Comparison of ENCODE assay signal across 15 cellular contexts in genomic region chr15:67501836-67502461, GRCh38. TPM values are rescaled to one million over a fixed set of nuclear protein-coding genes. Genes with fewer than 3 reads are reported as not detected.
DNase-seq lines count a peak whose midpoint lies in the region; ATAC-seq and TF ChIP-seq lines count a peak whose summit lies in the region.
"Had no signal": no experiment of that assay in that cellular context is flagged by ENCODE, and none has a peak within 500 bp of the region (broad histone marks: within the 10 kb centered on the region; RNA-seq: fewer than 3 reads in every experiment).

No MANE protein-coding gene starts in this region.

- POLR2A ChIA-PET in WTC11 (lab: Charles Lee), result no interaction called here

- H3K9ac ChIP-seq in iPS-20b (ENCODE audit: low read depth, low read length), result no peak overlapping the region

- no peaks in the 10 kb centered on the region for H3K27me3 Mint-ChIP-seq in CD14-positive monocyte (ENCODE audit: low read depth in 3 of 3)
- H3K27me3 Mint-ChIP-seq in WTC11 (ENCODE audit: low read depth), result no peaks in the 10 kb centered on the region
- H3K27me3 Mint-ChIP-seq: B cell had no signal

- intact Hi-C loops in CD14-positive monocyte (cut with micrococcal nuclease), result no loop called here

- TF ChIP-seq CTCF in CD14-positive monocyte (IDR thresholded peaks at IDR 0.05) (no peak), NB4 (IDR thresholded peaks at IDR 0.05; ENCODE audit: low read depth, low read length) (no peak), WTC11 (IDR thresholded peaks at IDR 0.05) (no peak)

- CTCF ChIA-PET in WTC11 (lab: Charles Lee), result interaction anchor here (0.6 to 1.8 kb wide), 12 partner anchors 20 to 769 kb away, joined by 3 to 10 read pairs (median 4); partner anchors contain the start of gene SKOR1

- DNase-seq in CD14-positive monocyte (ENCODE audit: low spot score), result no peak
- peak; percentile 53 for DNase-seq in NB4 (ENCODE audit: low read depth)
- no peak for DNase-seq in WTC11 (ENCODE audit: low spot score)
- DNase-seq in NCI-H1436 (lab: John Stamatoyannopoulos, UW), result no peak
- DNase-seq: activated CD4-positive, alpha-beta memory T cell treated with anti-CD3 and anti-CD28 coated beads, Interleukin-2, amount 10 ng/mL, durations not matched to agents 7 days and 5 days; activated naive CD4-positive, alpha-beta T cell; colonic mucosa; MG63; Peyer's patch; T1000 had no signal

- peak; percentile 64 for ATAC-seq in WTC11
- ATAC-seq in HG03045 (IDR thresholded peaks at IDR 0.05; ENCODE audit: unreplicated experiment), result no peak
- no peak for ATAC-seq in HG03439 (IDR thresholded peaks at IDR 0.05; ENCODE audit: unreplicated experiment)
- no peak for ATAC-seq in GM19463 (IDR thresholded peaks at IDR 0.05; ENCODE audit: unreplicated experiment)

- H3K9me3 Mint-ChIP-seq in CD14-positive monocyte, result no peaks in the 10 kb centered on the region
- H3K9me3 Mint-ChIP-seq in WTC11, result no peaks in the 10 kb centered on the region
- H3K9me3 Mint-ChIP-seq: activated CD4-positive, alpha-beta memory T cell treated with anti-CD3 and anti-CD28 coated beads, Interleukin-2, amount 10 ng/mL, durations not matched to agents 7 days and 5 days had no signal

- H3K27ac Mint-ChIP-seq in CD14-positive monocyte (no peak overlapping the region), WTC11 (no peak overlapping the region)
- H3K27ac Mint-ChIP-seq: activated CD4-positive, alpha-beta memory T cell treated with anti-CD3 and anti-CD28 coated beads, Interleukin-2, amount 10 ng/mL, durations not matched to agents 7 days and 5 days; B cell had no signal

- H3K4me3 Mint-ChIP-seq in CD14-positive monocyte, result peak overlapping the region; percentile 36 to 48
- H3K4me3 Mint-ChIP-seq in WTC11, result no peak overlapping the region
- H3K4me3 Mint-ChIP-seq: activated CD4-positive, alpha-beta memory T cell treated with anti-CD3 and anti-CD28 coated beads, Interleukin-2, amount 10 ng/mL, durations not matched to agents 7 days and 5 days; B cell had no signal

- H3K4me1 ChIP-seq in iPS-20b (ENCODE audit: insufficient read depth, low read length), result peaks cover 10% of the 10 kb centered on the region; the same call in 1 of the 2 replicates
- H3K4me1 ChIP-seq: colonic mucosa, Peyer's patch had no signal

- H3K9me3 ChIP-seq in iPS-20b (ENCODE audit: insufficient read depth, low read depth, low read length), result no peaks in the 10 kb centered on the region
- H3K9me3 ChIP-seq: colonic mucosa, MG63, Peyer's patch had no signal

- H3K4me1 Mint-ChIP-seq in CD14-positive monocyte, result peaks cover 37% of the 10 kb centered on the region
- H3K4me1 Mint-ChIP-seq in WTC11, result peaks cover 19% of the 10 kb centered on the region
- H3K4me1 Mint-ChIP-seq: activated CD4-positive, alpha-beta memory T cell treated with anti-CD3 and anti-CD28 coated beads, Interleukin-2, amount 10 ng/mL, durations not matched to agents 7 days and 5 days had no signal

- H3K27me3 ChIP-seq in iPS-20b (ENCODE audit: insufficient read depth, low read length), result no peaks in the 10 kb centered on the region
- H3K27me3 ChIP-seq: colonic mucosa, MG63, Peyer's patch had no signal

- no peak overlapping the region for H3K27ac ChIP-seq in iPS-20b (ENCODE audit: low read length)
- H3K27ac ChIP-seq: colonic mucosa, Peyer's patch had no signal

- H3K36me3 Mint-ChIP-seq in CD14-positive monocyte (no peaks in the 10 kb centered on the region), WTC11 (no peaks in the 10 kb centered on the region)

- no peak for TF ChIP-seq POLR2A in NB4 (IDR thresholded peaks at IDR 0.05; ENCODE audit: extremely low read depth, insufficient read length)

- no peaks in the 10 kb centered on the region for H3K36me3 ChIP-seq in iPS-20b (ENCODE audit: insufficient read depth, low read depth, low read length)
- H3K36me3 ChIP-seq: colonic mucosa, MG63, Peyer's patch had no signal

- H3K4me3 ChIP-seq in NB4 (ENCODE audit: low read depth, low read length) (peak overlapping the region; percentile 47), iPS-20b (ENCODE audit: low read length) (peak overlapping the region; percentile 12; the same call in 1 of the 2 replicates)
- H3K4me3 ChIP-seq: colonic mucosa, MG63, Peyer's patch had no signal

TF ChIP-seq in WTC11, 78 proteins besides CTCF, POLR2A, EP300 and RAD21 (continues in another document):
- TF ChIP-seq AFF4 (CRISPR knock-in tag; IDR thresholded peaks at IDR 0.05; ENCODE audit: borderline replicate concordance) (no peak), MLX (CRISPR knock-in tag; IDR thresholded peaks at IDR 0.05) (no peak), ZBTB43 (CRISPR knock-in tag; IDR thresholded peaks at IDR 0.05) (no peak), HMGA2 (CRISPR knock-in tag; IDR thresholded peaks at IDR 0.05) (no peak), GRHL2 (CRISPR knock-in tag; IDR thresholded peaks at IDR 0.05; ENCODE audit: insufficient replicate concordance, severe bottlenecking) (no peak), GTF2I (CRISPR knock-in tag; conservative IDR thresholded peaks at IDR 0.05) (no peak), FOXJ3 (CRISPR knock-in tag; IDR thresholded peaks at IDR 0.05; ENCODE audit: borderline replicate concordance) (no peak), PRDM15 (CRISPR knock-in tag; IDR thresholded peaks at IDR 0.05) (no peak), FOXK1 (CRISPR knock-in tag; IDR thresholded peaks at IDR 0.05) (no peak)

RNA-seq across cellular contexts. Expression of gene C15orf61, which starts 19.0 kb away (rescaled TPM):
- polyA plus RNA-seq in CD14-positive monocyte, result 1 to 10 TPM; 3.6 to 3.9 TPM
- 2.6 to 3.3 TPM (median 2.9 TPM) in 3 replicates for total RNA-seq in WTC11 (2021)

RNA-seq across cellular contexts. Expression of gene MAP2K5, which starts 40.6 kb away (rescaled TPM):
- polyA plus RNA-seq in CD14-positive monocyte, result 10 to 100 TPM; 10.2 to 11.3 TPM
- total RNA-seq in WTC11 (2021), result 13.6 to 19.5 TPM (median 16.8 TPM) in 3 replicates
